1 cellular context compared by ENCODE assay signal in the genomic region with DNA sequence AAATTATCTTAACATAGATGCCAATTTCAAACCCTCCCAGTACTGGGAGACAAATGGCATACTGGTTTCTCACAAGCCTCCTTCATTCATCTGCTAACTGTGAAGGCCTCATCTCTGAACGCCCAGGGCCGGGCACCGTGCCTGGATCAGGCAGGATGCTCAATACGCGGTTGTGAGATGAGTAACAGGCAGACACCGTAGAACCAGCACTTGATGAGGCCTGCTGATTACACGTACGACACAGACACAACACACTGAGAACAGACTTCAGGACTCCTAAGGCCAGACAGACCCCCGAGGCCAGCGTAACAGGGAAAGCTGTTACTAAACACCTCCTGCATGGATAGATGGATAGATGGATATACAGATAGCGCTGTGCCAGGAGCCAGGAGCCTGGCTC.
TF ChIP-seq lines count a peak whose summit lies in the region.

No MANE protein-coding gene starts in this region.

TF ChIP-seq in HepG2, 621 proteins besides CTCF, POLR2A, EP300 and RAD21 (continued from another document):
- TF ChIP-seq, protein P1, sequence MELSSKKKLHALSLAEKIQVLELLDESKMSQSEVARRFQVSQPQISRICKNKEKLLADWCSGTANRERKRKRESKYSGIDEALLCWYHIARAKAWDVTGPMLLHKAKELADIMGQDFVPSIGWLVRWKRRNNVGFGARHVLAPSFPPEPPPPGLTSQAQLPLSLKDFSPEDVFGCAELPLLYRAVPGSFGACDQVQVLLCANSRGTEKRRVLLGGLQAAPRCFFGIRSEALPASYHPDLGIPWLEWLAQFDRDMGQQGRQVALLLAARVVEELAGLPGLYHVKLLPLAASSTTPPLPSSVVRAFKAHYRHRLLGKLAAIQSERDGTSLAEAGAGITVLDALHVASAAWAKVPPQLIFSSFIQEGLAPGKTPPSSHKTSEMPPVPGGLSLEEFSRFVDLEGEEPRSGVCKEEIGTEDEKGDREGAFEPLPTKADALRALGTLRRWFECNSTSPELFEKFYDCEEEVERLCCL (CRISPR knock-in tag; IDR thresholded peaks at IDR 0.05; ENCODE audit: borderline replicate concordance): no peak
- TF ChIP-seq, protein P2, sequence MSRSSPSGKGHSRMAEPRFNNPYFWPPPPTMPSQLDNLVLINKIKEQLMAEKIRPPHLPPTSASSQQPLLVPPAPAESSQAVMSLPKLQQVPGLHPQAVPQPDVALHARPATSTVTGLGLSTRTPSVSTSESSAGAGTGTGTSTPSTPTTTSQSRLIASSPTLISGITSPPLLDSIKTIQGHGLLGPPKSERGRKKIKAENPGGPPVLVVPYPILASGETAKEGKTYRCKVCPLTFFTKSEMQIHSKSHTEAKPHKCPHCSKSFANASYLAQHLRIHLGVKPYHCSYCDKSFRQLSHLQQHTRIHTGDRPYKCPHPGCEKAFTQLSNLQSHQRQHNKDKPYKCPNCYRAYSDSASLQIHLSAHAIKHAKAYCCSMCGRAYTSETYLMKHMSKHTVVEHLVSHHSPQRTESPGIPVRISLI (CRISPR knock-in tag; IDR thresholded peaks at IDR 0.05; ENCODE audit: borderline replicate concordance): no peak
- TF ChIP-seq DPF2 (CRISPR knock-in tag; IDR thresholded peaks at IDR 0.05; ENCODE audit: borderline replicate concordance, low read depth) (no peak), NPAS2 (CRISPR knock-in tag; IDR thresholded peaks at IDR 0.05; ENCODE audit: borderline replicate concordance) (no peak), ZNF670 (CRISPR knock-in tag; IDR thresholded peaks at IDR 0.05; ENCODE audit: borderline replicate concordance) (no peak)
- TF ChIP-seq, protein P3, sequence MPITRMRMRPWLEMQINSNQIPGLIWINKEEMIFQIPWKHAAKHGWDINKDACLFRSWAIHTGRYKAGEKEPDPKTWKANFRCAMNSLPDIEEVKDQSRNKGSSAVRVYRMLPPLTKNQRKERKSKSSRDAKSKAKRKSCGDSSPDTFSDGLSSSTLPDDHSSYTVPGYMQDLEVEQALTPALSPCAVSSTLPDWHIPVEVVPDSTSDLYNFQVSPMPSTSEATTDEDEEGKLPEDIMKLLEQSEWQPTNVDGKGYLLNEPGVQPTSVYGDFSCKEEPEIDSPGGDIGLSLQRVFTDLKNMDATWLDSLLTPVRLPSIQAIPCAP (CRISPR knock-in tag; IDR thresholded peaks at IDR 0.05; ENCODE audit: low read depth): no peak
- TF ChIP-seq, protein P4, sequence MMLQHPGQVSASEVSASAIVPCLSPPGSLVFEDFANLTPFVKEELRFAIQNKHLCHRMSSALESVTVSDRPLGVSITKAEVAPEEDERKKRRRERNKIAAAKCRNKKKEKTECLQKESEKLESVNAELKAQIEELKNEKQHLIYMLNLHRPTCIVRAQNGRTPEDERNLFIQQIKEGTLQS (CRISPR knock-in tag; IDR thresholded peaks at IDR 0.05): no peak
